ENCODE assay signal across 24 cellular contexts in the genomic region with DNA sequence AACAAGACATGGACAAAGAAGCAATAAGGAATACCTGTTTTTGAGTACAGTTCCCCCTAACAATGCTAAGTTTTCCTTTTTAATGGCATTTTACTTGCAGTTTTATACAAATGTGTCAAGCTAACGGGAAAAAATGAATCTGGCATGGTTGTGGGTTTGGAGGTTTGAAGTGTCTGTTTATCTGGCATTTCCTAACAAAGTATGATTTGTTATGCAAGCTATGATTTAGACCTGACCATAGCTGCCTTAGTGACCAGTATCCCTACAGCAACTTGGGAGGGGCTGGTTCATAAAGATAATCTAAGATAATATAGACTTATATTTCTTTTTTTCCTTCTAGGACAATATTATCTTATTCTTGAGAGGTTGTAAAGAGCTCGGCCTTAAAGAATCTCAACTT.
"Had no signal": no experiment of that assay in that cellular context is flagged by ENCODE, and none has a peak within 500 bp of the region (broad histone marks: within the 10 kb centered on the region; RNA-seq: fewer than 3 reads in every experiment).

No MANE protein-coding gene starts in this region.

- H3K9me3 Mint-ChIP-seq: activated B cell treated with CpG ODN at 0.5 μM for 24 hours; activated naive CD8-positive, alpha-beta T cell treated with anti-CD3 and anti-CD28 coated beads, Interleukin-2, amount 10 ng/mL, durations not matched to agents 7 days and 5 days; activated T-cell treated with anti-CD3 and anti-CD28 coated beads, Interleukin-2, amount 50 U/mL, for 24 hours; brain; T-helper 1 cell treated with Interleukin-12 subunit alpha and Interleukin-12 subunit beta and Interleukin-4 antibody, amounts not matched to agents 30 μg/mL and 1 μg/mL, for 36 hours had no signal

- H3K4me3 ChIP-seq: left lung, lung, prostate gland, upper lobe of left lung had no signal

- H3K27ac Mint-ChIP-seq: activated B cell treated with CpG ODN at 0.5 μM for 24 hours; activated CD4-positive, alpha-beta T cell treated with anti-CD3 and anti-CD28 coated beads for 36 hours; activated naive CD8-positive, alpha-beta T cell treated with anti-CD3 and anti-CD28 coated beads, Interleukin-2, amount 10 ng/mL, durations not matched to agents 7 days and 5 days; activated T-cell treated with anti-CD3 and anti-CD28 coated beads, Interleukin-2, amount 50 U/mL, for 24 hours; brain; natural killer cell; T-helper 1 cell treated with Interleukin-12 subunit alpha and Interleukin-12 subunit beta and Interleukin-4 antibody, amounts not matched to agents 30 μg/mL and 1 μg/mL, for 36 hours had no signal

- H3K36me3 Mint-ChIP-seq: activated naive CD8-positive, alpha-beta T cell treated with anti-CD3 and anti-CD28 coated beads, Interleukin-2, amount 10 ng/mL, durations not matched to agents 7 days and 5 days; brain; natural killer cell had no signal

- H3K4me3 Mint-ChIP-seq: activated B cell treated with CpG ODN at 0.5 μM for 24 hours; activated CD4-positive, alpha-beta T cell treated with anti-CD3 and anti-CD28 coated beads for 36 hours; activated naive CD8-positive, alpha-beta T cell treated with anti-CD3 and anti-CD28 coated beads, Interleukin-2, amount 10 ng/mL, durations not matched to agents 7 days and 5 days; activated T-cell treated with anti-CD3 and anti-CD28 coated beads, Interleukin-2, amount 50 U/mL, for 24 hours; brain; natural killer cell; T-helper 1 cell treated with Interleukin-12 subunit alpha and Interleukin-12 subunit beta and Interleukin-4 antibody, amounts not matched to agents 30 μg/mL and 1 μg/mL, for 36 hours had no signal

- H3K27me3 ChIP-seq: left lung, upper lobe of left lung had no signal

- H3K27ac ChIP-seq: foreskin keratinocyte, left lung, prostate gland had no signal

- H3K4me1 Mint-ChIP-seq: activated B cell treated with CpG ODN at 0.5 μM for 24 hours; activated CD4-positive, alpha-beta T cell treated with anti-CD3 and anti-CD28 coated beads for 36 hours; activated naive CD8-positive, alpha-beta T cell treated with anti-CD3 and anti-CD28 coated beads, Interleukin-2, amount 10 ng/mL, durations not matched to agents 7 days and 5 days; natural killer cell had no signal

- H3K9me3 ChIP-seq: left lung, prostate gland, upper lobe of left lung had no signal

- H3K4me1 ChIP-seq: foreskin keratinocyte, prostate gland had no signal

- H3K27me3 Mint-ChIP-seq: brain had no signal

- ATAC-seq: activated CD4-positive, alpha-beta T cell treated with anti-CD3 and anti-CD28 coated beads for 36 hours; foreskin keratinocyte; left lung; natural killer cell; stimulated activated naive CD8-positive, alpha-beta T cell treated with anti-CD3 and anti-CD28 coated beads, Interleukin-15, Interleukin-2, amounts not matched to agents 100 U/mL and 50 U/mL, for 24 hours had no signal

- DNase-seq: activated B cell treated with CpG ODN at 0.5 μM for 24 hours; activated CD4-positive, alpha-beta T cell treated with anti-CD3 and anti-CD28 coated beads for 36 hours; activated CD4-positive, alpha-beta T cell treated with anti-CD3 and anti-CD28 coated beads, Interleukin-2, amount 50 U/mL, for 4 hours; activated CD8-positive, alpha-beta memory T cell treated with anti-CD3 and anti-CD28 coated beads for 24 hours; activated CD8-positive, alpha-beta memory T cell treated with anti-CD3 and anti-CD28 coated beads, Interleukin-2, amount 50 U/mL, for 4 hours; activated naive CD4-positive, alpha-beta T cell treated with Interleukin-2 at 50 U/mL for 16 hours; activated naive CD8-positive, alpha-beta T cell treated with anti-CD3 and anti-CD28 coated beads, Interleukin-2, amount 10 ng/mL, durations not matched to agents 7 days and 5 days; activated T-cell treated with anti-CD3 and anti-CD28 coated beads, Interleukin-2, amount 50 U/mL, for 24 hours; caudate nucleus; dermis blood vessel endothelial cell; effector CD8-positive, alpha-beta T cell; erythroblast; foreskin keratinocyte; left lung; natural killer cell; stimulated activated CD4-positive, alpha-beta T cell treated with anti-CD3 and anti-CD28 coated beads, Interleukin-12 subunit alpha, Interleukin-12 subunit beta, amount 100 ng/mL, for 4 hours; stimulated activated CD4-positive, alpha-beta T cell treated with anti-CD3 and anti-CD28 coated beads, Interleukin-4, amount 100 ng/mL, for 4 hours; stimulated activated naive CD8-positive, alpha-beta T cell treated with anti-CD3 and anti-CD28 coated beads, Interleukin-15, Interleukin-2, amounts not matched to agents 100 U/mL and 50 U/mL, for 24 hours; T1000; upper lobe of left lung had no signal

- H3K36me3 ChIP-seq: left lung, prostate gland had no signal
